Comparison of ENCODE assay signal across 19 cellular contexts in genomic region chr11:113087716-113088115, GRCh38.
DNase-seq lines count a peak whose midpoint lies in the region; ATAC-seq and TF ChIP-seq lines count a peak whose summit lies in the region.
"Had no signal": no experiment of that assay in that cellular context is flagged by ENCODE, and none has a peak within 500 bp of the region (broad histone marks: within the 10 kb centered on the region; RNA-seq: fewer than 3 reads in every experiment).

No MANE protein-coding gene starts in this region.

- no peak for TF ChIP-seq EP300 in suprapubic skin (IDR thresholded peaks at IDR 0.05)

- H3K4me1 ChIP-seq in cardiac muscle cell (ENCODE audit: low read depth) (peaks cover 33% of the 10 kb centered on the region), left ventricle myocardium inferior (peaks cover 47% of the 10 kb centered on the region), suprapubic skin (no peaks in the 10 kb centered on the region)
- H3K4me1 ChIP-seq: Caco-2 had no signal

- H3K27me3 ChIP-seq in cardiac muscle cell (no peaks in the 10 kb centered on the region), left ventricle myocardium inferior (ENCODE audit: low read depth) (no peaks in the 10 kb centered on the region), suprapubic skin (no peaks in the 10 kb centered on the region)
- H3K27me3 ChIP-seq: BLaER1 had no signal

- H3K27ac ChIP-seq in cardiac muscle cell (peak overlapping the region; percentile 13), left ventricle myocardium inferior (replicated peaks) (no peak overlapping the region), suprapubic skin (no peak overlapping the region)
- H3K27ac ChIP-seq: 22Rv1, BLaER1, C4-2B had no signal

- no peak overlapping the region for H3K4me3 Mint-ChIP-seq in WTC11
- H3K4me3 Mint-ChIP-seq: B cell; CD4-positive, CD25-positive, alpha-beta regulatory T cell; CD8-positive, alpha-beta T cell; H9; HFFc6 had no signal

- H3K36me3 ChIP-seq in cardiac muscle cell (no peaks in the 10 kb centered on the region), left ventricle myocardium inferior (no peaks in the 10 kb centered on the region), suprapubic skin (no peaks in the 10 kb centered on the region)
- H3K36me3 ChIP-seq: BLaER1 had no signal

- no peak overlapping the region for H3K4me3 ChIP-seq in cardiac muscle cell
- no peak overlapping the region for H3K4me3 ChIP-seq in left ventricle myocardium inferior
- H3K4me3 ChIP-seq in suprapubic skin = no peak overlapping the region
- H3K4me3 ChIP-seq: BLaER1 had no signal

- intact Hi-C loops in left ventricle myocardium inferior (cut with micrococcal nuclease) = no loop called here

- no peaks in the 10 kb centered on the region for H3K9me3 Mint-ChIP-seq in WTC11
- H3K9me3 Mint-ChIP-seq: CD8-positive, alpha-beta T cell; H9 had no signal

- POLR2A ChIA-PET in WTC11 (lab: Charles Lee) = interaction anchor here (0.6 kb wide), 1 partner anchor 256 kb away, joined by 4 read pairs; no protein-coding TSS in a partner anchor

- H3K9me3 ChIP-seq in cardiac muscle cell (ENCODE audit: low read depth) (no peaks in the 10 kb centered on the region), left ventricle myocardium inferior (replicated peaks) (no peaks in the 10 kb centered on the region), suprapubic skin (no peaks in the 10 kb centered on the region)
- H3K9me3 ChIP-seq: BLaER1, Caco-2 had no signal

- DNase-seq in cardiac muscle cell (ENCODE audit: low read depth in 1 of 2, low spot score in 1 of 2) = no peak
- no peak for DNase-seq in left ventricle myocardium inferior
- no peak for DNase-seq in WTC11 (ENCODE audit: low spot score)
- peak; percentile 5 for DNase-seq in iPS DF 4.7 (ENCODE audit: extremely low read depth, low spot score)
- DNase-seq in suprapubic skin (ENCODE audit: low spot score in 2 of 2) = no peak
- DNase-seq: Caco-2; CD4-positive, CD25-positive, alpha-beta regulatory T cell; CD8-positive, alpha-beta T cell; DMS153; DND-41; H9; HFFc6 had no signal

- H3K27ac Mint-ChIP-seq in WTC11 = no peak overlapping the region
- H3K27ac Mint-ChIP-seq: B cell; CD4-positive, CD25-positive, alpha-beta regulatory T cell; CD8-positive, alpha-beta T cell; HFFc6 had no signal

- CTCF ChIA-PET in WTC11 (lab: Charles Lee) = interaction anchor here (1.2 kb wide), 1 partner anchor 293 kb away, joined by 3 read pairs; no protein-coding TSS in a partner anchor

- no peaks in the 10 kb centered on the region for H3K36me3 Mint-ChIP-seq in WTC11
- H3K36me3 Mint-ChIP-seq: CD4-positive, CD25-positive, alpha-beta regulatory T cell; CD8-positive, alpha-beta T cell had no signal

- H3K27me3 Mint-ChIP-seq in WTC11 (ENCODE audit: low read depth) = peaks cover 91% of the 10 kb centered on the region

- WGBS in suprapubic skin = 92% methylated on average over 4 of the region's 4 CpGs

- peaks cover 22% of the 10 kb centered on the region for H3K4me1 Mint-ChIP-seq in WTC11
- H3K4me1 Mint-ChIP-seq: B cell; CD4-positive, CD25-positive, alpha-beta regulatory T cell had no signal

- TF ChIP-seq CTCF in cardiac muscle cell (IDR thresholded peaks at IDR 0.05; ENCODE audit: low read depth, low read length) (no peak), left ventricle myocardium inferior (IDR thresholded peaks at IDR 0.05; ENCODE audit: borderline replicate concordance) (no peak), WTC11 (IDR thresholded peaks at IDR 0.05) (no peak), suprapubic skin (IDR thresholded peaks at IDR 0.05) (no peak)

- TF ChIP-seq POLR2A in suprapubic skin (IDR thresholded peaks at IDR 0.05) = no peak

- ATAC-seq in WTC11 (peak; percentile 92), GM21825 (IDR thresholded peaks at IDR 0.05; ENCODE audit: unreplicated experiment) (no peak), GM21367 (IDR thresholded peaks at IDR 0.05; ENCODE audit: unreplicated experiment) (no peak), HG03571 (IDR thresholded peaks at IDR 0.05; ENCODE audit: unreplicated experiment) (no peak)
- ATAC-seq: CD8-positive, alpha-beta T cell had no signal

TF ChIP-seq in WTC11, 78 proteins besides CTCF, POLR2A, EP300 and RAD21 (continues in another document):
- TF ChIP-seq ZNF671 (CRISPR knock-in tag; IDR thresholded peaks at IDR 0.05) (no peak), MLX (CRISPR knock-in tag; IDR thresholded peaks at IDR 0.05) (no peak), ETV6 (CRISPR knock-in tag; IDR thresholded peaks at IDR 0.05) (no peak), NFE2L1 (CRISPR knock-in tag; IDR thresholded peaks at IDR 0.05) (no peak), SMAD4 (CRISPR knock-in tag; IDR thresholded peaks at IDR 0.05) (no peak), TP53 (CRISPR knock-in tag; IDR thresholded peaks at IDR 0.05) (no peak), SOX15 (CRISPR knock-in tag; IDR thresholded peaks at IDR 0.05) (no peak), ZNF281 (CRISPR knock-in tag; IDR thresholded peaks at IDR 0.05) (no peak), OVOL2 (CRISPR knock-in tag; IDR thresholded peaks at IDR 0.05; ENCODE audit: borderline replicate concordance) (no peak), ARID4B (CRISPR knock-in tag; IDR thresholded peaks at IDR 0.05; ENCODE audit: borderline replicate concordance) (no peak), MYBL2 (CRISPR knock-in tag; IDR thresholded peaks at IDR 0.05) (no peak), EMX1 (CRISPR knock-in tag; IDR thresholded peaks at IDR 0.05) (no peak)
